28 cellular contexts compared by ENCODE assay signal in the genomic region with DNA sequence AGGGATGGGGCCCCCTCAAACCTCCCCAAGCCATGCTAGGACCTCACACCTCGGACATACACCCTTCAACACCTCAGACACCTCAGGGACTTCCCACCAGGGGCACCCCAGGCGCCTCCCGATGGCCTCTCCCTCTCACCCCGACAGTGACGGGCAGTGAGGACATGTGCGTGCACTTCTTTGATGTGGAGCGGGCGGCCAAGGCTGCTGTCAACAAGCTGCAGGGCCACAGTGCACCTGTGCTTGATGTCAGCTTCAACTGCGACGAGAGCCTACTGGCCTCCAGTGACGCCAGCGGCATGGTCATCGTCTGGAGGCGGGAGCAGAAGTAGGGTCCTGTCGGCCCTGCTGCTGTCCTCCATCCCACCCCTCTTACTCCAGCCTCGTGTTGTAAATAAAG.
"Had no signal": no experiment of that assay in that cellular context is flagged by ENCODE, and none has a peak within 500 bp of the region (broad histone marks: within the 10 kb centered on the region; RNA-seq: fewer than 3 reads in every experiment).

No MANE protein-coding gene starts in this region.

- H3K27ac ChIP-seq: colonic mucosa, coronary artery, dorsolateral prefrontal cortex, epithelial cell of prostate, esophagus muscularis mucosa, esophagus squamous epithelium, foreskin keratinocyte, gastrocnemius medialis, gastroesophageal sphincter, heart left ventricle, heart right ventricle had no signal

- DNase-seq: colonic mucosa; cortex of kidney; dermis blood vessel endothelial cell; dorsolateral prefrontal cortex; effector CD4-positive, alpha-beta T cell; effector CD8-positive, alpha-beta T cell; effector memory CD4-positive, alpha-beta T cell; effector memory CD8-positive, alpha-beta T cell; endodermal cell; erythroblast; esophagus squamous epithelium; foreskin fibroblast; foreskin keratinocyte; foreskin melanocyte; gastrocnemius medialis; glutamatergic neuron; head of caudate nucleus; heart left ventricle; heart right ventricle had no signal

- FAIRE-seq: colon, endometrium, endothelial cell of umbilical vein, frontal cortex had no signal

- H3K36me3 ChIP-seq: colonic mucosa had no signal

- H3K4me3 ChIP-seq: colonic mucosa, coronary artery, dorsolateral prefrontal cortex, esophagus muscularis mucosa, esophagus squamous epithelium, gastrocnemius medialis, gastroesophageal sphincter, heart left ventricle, heart right ventricle had no signal

- H3K9me3 ChIP-seq: colonic mucosa, esophagus muscularis mucosa, esophagus squamous epithelium, gastrocnemius medialis, gastroesophageal sphincter, heart left ventricle, heart right ventricle had no signal

- H3K27me3 ChIP-seq: colonic mucosa, esophagus muscularis mucosa, esophagus squamous epithelium, foreskin keratinocyte, gastrocnemius medialis, gastroesophageal sphincter, heart left ventricle, heart right ventricle had no signal

- H3K4me1 ChIP-seq: colonic mucosa, esophagus muscularis mucosa, esophagus squamous epithelium, foreskin keratinocyte, gastrocnemius medialis, gastroesophageal sphincter, heart left ventricle, heart right ventricle had no signal

- ATAC-seq: effector memory CD8-positive, alpha-beta T cell; esophagus mucosa; foreskin keratinocyte; gastrocnemius medialis; gastroesophageal sphincter; heart left ventricle; heart right ventricle had no signal
